20 cellular contexts compared by ENCODE assay signal in genomic region chr3:185925353-185925752, GRCh38. TPM values are rescaled to one million over a fixed set of nuclear protein-coding genes. Genes with fewer than 3 reads are reported as not detected.
DNase-seq lines count a peak whose midpoint lies in the region; ATAC-seq and TF ChIP-seq lines count a peak whose summit lies in the region.
"Had no signal": no experiment of that assay in that cellular context is flagged by ENCODE, and none has a peak within 500 bp of the region (broad histone marks: within the 10 kb centered on the region; RNA-seq: fewer than 3 reads in every experiment).

No MANE protein-coding gene starts in this region.

- TF ChIP-seq CTCF in Loucy (conservative IDR thresholded peaks at IDR 0.05; ENCODE audit: low read length) (no peak), endodermal cell (conservative IDR thresholded peaks at IDR 0.05) (no peak), progenitor cell of endocrine pancreas (IDR thresholded peaks at IDR 0.05; ENCODE audit: unreplicated experiment) (no peak)

- no peak for DNase-seq in activated CD8-positive, alpha-beta memory T cell treated with anti-CD3 and anti-CD28 coated beads, Interleukin-2, amount 10 ng/mL, durations not matched to agents 7 days and 5 days
- no peak for DNase-seq in activated CD8-positive, alpha-beta memory T cell treated with anti-CD3 and anti-CD28 coated beads for 24 hours
- peak; percentile 52 for DNase-seq in endodermal cell
- DNase-seq in progenitor cell of endocrine pancreas (ENCODE audit: low spot score, unreplicated experiment) = no peak
- no peak for DNase-seq in NK-92 treated with Interleukin-12 subunit alpha and Interleukin-12 subunit beta, amount 100 ng/mL, for 24 hours (lab: John Stamatoyannopoulos, UW)
- DNase-seq in kidney glomerular epithelial cell (lab: John Stamatoyannopoulos, UW) = no peak
- DNase-seq in NCI-H2081 treated with DMSO at 0.1 percent for 48 hours (lab: John Stamatoyannopoulos, UW) = no peak
- DNase-seq: activated gamma-delta T cell; aorta; DMS153; head of caudate nucleus; KG1; left ventricle myocardium inferior; MV-4-11; NCI-H187; stimulated activated naive CD4-positive, alpha-beta T cell treated with Interleukin-2 at 50 U/mL for 16 hours; upper lobe of left lung had no signal

- H3K27ac ChIP-seq in endodermal cell (ENCODE audit: low read depth, low read length) = no peak overlapping the region
- H3K27ac ChIP-seq: BLaER1 treated with 17β-estradiol and CSF1 and Interleukin-3, amounts not matched to agents 10 nM and 100 nM; left ventricle myocardium inferior; upper lobe of left lung had no signal

- no peaks in the 10 kb centered on the region for H3K9me3 ChIP-seq in Loucy (ENCODE audit: insufficient read depth, low read depth, low read length)
- no peaks in the 10 kb centered on the region for H3K9me3 ChIP-seq in endodermal cell (ENCODE audit: control insufficient read depth, low read length)
- H3K9me3 ChIP-seq: BLaER1 treated with 17β-estradiol and CSF1 and Interleukin-3, amounts not matched to agents 10 nM and 100 nM; left ventricle myocardium inferior; upper lobe of left lung had no signal

- no peaks in the 10 kb centered on the region for H3K9me3 Mint-ChIP-seq in activated CD8-positive, alpha-beta memory T cell treated with anti-CD3 and anti-CD28 coated beads, Interleukin-2, amount 10 ng/mL, durations not matched to agents 7 days and 5 days (ENCODE audit: low read depth)
- no peaks in the 10 kb centered on the region for H3K9me3 Mint-ChIP-seq in endodermal cell
- no peaks in the 10 kb centered on the region for H3K9me3 Mint-ChIP-seq in progenitor cell of endocrine pancreas (ENCODE audit: low read depth)

- peaks cover 99% of the 10 kb centered on the region for H3K36me3 ChIP-seq in Loucy (ENCODE audit: insufficient read depth, low read length)
- H3K36me3 ChIP-seq in endodermal cell (ENCODE audit: control insufficient read depth, insufficient read depth, low read length) = peaks cover 98% of the 10 kb centered on the region

- no peak overlapping the region for H2AFZ ChIP-seq in Loucy (ENCODE audit: low read length)

- H3K4me1 ChIP-seq in Loucy (ENCODE audit: insufficient read depth, low read length, poor library complexity, severe bottlenecking) (peaks cover 51% of the 10 kb centered on the region), endodermal cell (ENCODE audit: control insufficient read depth, insufficient read depth, low read length) (peaks cover 2% of the 10 kb centered on the region)

- no peak overlapping the region for H3K4me3 Mint-ChIP-seq in activated CD8-positive, alpha-beta memory T cell treated with anti-CD3 and anti-CD28 coated beads, Interleukin-2, amount 10 ng/mL, durations not matched to agents 7 days and 5 days
- no peak overlapping the region for H3K4me3 Mint-ChIP-seq in endodermal cell
- no peak overlapping the region for H3K4me3 Mint-ChIP-seq in progenitor cell of endocrine pancreas (ENCODE audit: low read depth)

- H3K4me3 ChIP-seq in Loucy (ENCODE audit: low read length, poor library complexity, severe bottlenecking) (peak overlapping the region; percentile 90), endodermal cell (ENCODE audit: low read length) (no peak overlapping the region)
- H3K4me3 ChIP-seq: BLaER1 treated with 17β-estradiol and CSF1 and Interleukin-3, amounts not matched to agents 10 nM and 100 nM; left ventricle myocardium inferior; upper lobe of left lung had no signal

- no peak for ATAC-seq in activated CD8-positive, alpha-beta memory T cell treated with anti-CD3 and anti-CD28 coated beads, Interleukin-2, amount 10 ng/mL, durations not matched to agents 7 days and 5 days
- ATAC-seq: sciatic nerve had no signal

- peak overlapping the region; percentile 97 for H3K4me2 ChIP-seq in Loucy (ENCODE audit: low read depth, low read length, poor library complexity, severe bottlenecking)
- H3K4me2 ChIP-seq: BLaER1 treated with 17β-estradiol and CSF1 and Interleukin-3, amounts not matched to agents 10 nM and 100 nM had no signal

- H3F3A ChIP-seq in Loucy (ENCODE audit: low read depth) = no peaks in the 10 kb centered on the region; the same call in 1 of the 2 replicates

- peaks cover 99% of the 10 kb centered on the region for H4K20me1 ChIP-seq in Loucy (ENCODE audit: insufficient read depth, low read length, poor library complexity, severe bottlenecking)

- 91 to 95% methylated on average over 14 of the region's 14 CpGs for WGBS in endodermal cell (ENCODE audit: insufficient coverage in 1 of 2, insufficient read length in 1 of 2), 2 experiments

- peaks cover 100% of the 10 kb centered on the region for H3K79me2 ChIP-seq in Loucy (ENCODE audit: insufficient read depth, low read length)

- no peak overlapping the region for H3K9ac ChIP-seq in Loucy (ENCODE audit: low read depth, low read length, poor library complexity, severe bottlenecking)
- H3K9ac ChIP-seq in endodermal cell (ENCODE audit: extremely low read depth, low read length, poor library complexity, severe bottlenecking) = no peak overlapping the region
- H3K9ac ChIP-seq: BLaER1 treated with 17β-estradiol and CSF1 and Interleukin-3, amounts not matched to agents 10 nM and 100 nM had no signal

- H3K27ac Mint-ChIP-seq in activated CD8-positive, alpha-beta memory T cell treated with anti-CD3 and anti-CD28 coated beads, Interleukin-2, amount 10 ng/mL, durations not matched to agents 7 days and 5 days = peak overlapping the region; percentile 8
- H3K27ac Mint-ChIP-seq in endodermal cell (peak overlapping the region; percentile 65), progenitor cell of endocrine pancreas (peak overlapping the region; percentile 68)

- no peaks in the 10 kb centered on the region for H3K27me3 Mint-ChIP-seq in activated CD8-positive, alpha-beta memory T cell treated with anti-CD3 and anti-CD28 coated beads, Interleukin-2, amount 10 ng/mL, durations not matched to agents 7 days and 5 days
- no peaks in the 10 kb centered on the region for H3K27me3 Mint-ChIP-seq in endodermal cell (ENCODE audit: insufficient read depth)
- no peaks in the 10 kb centered on the region for H3K27me3 Mint-ChIP-seq in progenitor cell of endocrine pancreas

- H3K4me1 Mint-ChIP-seq in activated CD8-positive, alpha-beta memory T cell treated with anti-CD3 and anti-CD28 coated beads, Interleukin-2, amount 10 ng/mL, durations not matched to agents 7 days and 5 days = peaks cover 64% of the 10 kb centered on the region
- peaks cover 47% of the 10 kb centered on the region for H3K4me1 Mint-ChIP-seq in endodermal cell
- H3K4me1 Mint-ChIP-seq in progenitor cell of endocrine pancreas (ENCODE audit: low read depth) = peaks cover 48% of the 10 kb centered on the region

- H3K36me3 Mint-ChIP-seq in activated CD8-positive, alpha-beta memory T cell treated with anti-CD3 and anti-CD28 coated beads, Interleukin-2, amount 10 ng/mL, durations not matched to agents 7 days and 5 days = peaks cover 85% of the 10 kb centered on the region
- peaks cover 79% of the 10 kb centered on the region for H3K36me3 Mint-ChIP-seq in endodermal cell (ENCODE audit: low read depth)
- peaks cover 36% of the 10 kb centered on the region for H3K36me3 Mint-ChIP-seq in progenitor cell of endocrine pancreas (ENCODE audit: insufficient read depth)

- CTCF ChIA-PET in activated CD8-positive, alpha-beta memory T cell treated with anti-CD3 and anti-CD28 coated beads, Interleukin-2, amount 10 ng/mL, durations not matched to agents 7 days and 5 days (lab: Charles Lee) = interaction anchor here (0.6 to 8.0 kb wide), 3 partner anchors 18 to 374 kb away, joined by 3 to 52 read pairs (median 10); no protein-coding TSS in a partner anchor

- H3K9me2 ChIP-seq in Loucy (replicated peaks; ENCODE audit: low read depth, low read length) = no peaks in the 10 kb centered on the region

- H3K27me3 ChIP-seq in Loucy (ENCODE audit: insufficient read depth, low read length, poor library complexity, severe bottlenecking) (no peaks in the 10 kb centered on the region), endodermal cell (ENCODE audit: control insufficient read depth, insufficient read depth, low read length, poor library complexity, severe bottlenecking) (no peaks in the 10 kb centered on the region)
- H3K27me3 ChIP-seq: BLaER1 treated with 17β-estradiol and CSF1 and Interleukin-3, amounts not matched to agents 10 nM and 100 nM; upper lobe of left lung had no signal

RNA-seq across cellular contexts. Expression of gene TRA2B, which starts 12.5 kb away (rescaled TPM):
- total RNA-seq in activated CD8-positive, alpha-beta memory T cell treated with anti-CD3 and anti-CD28 coated beads, Interleukin-2, amount 10 ng/mL, durations not matched to agents 7 days and 5 days = 100 to 1,000 TPM; 246 to 256 TPM
- 100 to 1,000 TPM; 222 to 230 TPM for total RNA-seq in endodermal cell
- 259 TPM for polyA plus RNA-seq in endodermal cell (2013, experiment 1 of 2)
- 232 TPM for polyA plus RNA-seq in endodermal cell (2013, experiment 2 of 2)
- total RNA-seq in progenitor cell of endocrine pancreas = 205 and 230 TPM in 2 replicates

Comparison
In these comparisons a context has a peak if more than half of its experiments do, and no peak if none do; other contexts are left out.
1. H3K27ac Mint-ChIP-seq: peak in every context shown above with its lines; median percentile 68 in progenitor cell of endocrine pancreas; 65 in endodermal cell; 8 in activated CD8-positive, alpha-beta memory T cell treated with anti-CD3 and anti-CD28 coated beads, Interleukin-2, amount 10 ng/mL, durations not matched to agents 7 days and 5 days.